ENCODE assay signal across 8 cellular contexts in the genomic region with DNA sequence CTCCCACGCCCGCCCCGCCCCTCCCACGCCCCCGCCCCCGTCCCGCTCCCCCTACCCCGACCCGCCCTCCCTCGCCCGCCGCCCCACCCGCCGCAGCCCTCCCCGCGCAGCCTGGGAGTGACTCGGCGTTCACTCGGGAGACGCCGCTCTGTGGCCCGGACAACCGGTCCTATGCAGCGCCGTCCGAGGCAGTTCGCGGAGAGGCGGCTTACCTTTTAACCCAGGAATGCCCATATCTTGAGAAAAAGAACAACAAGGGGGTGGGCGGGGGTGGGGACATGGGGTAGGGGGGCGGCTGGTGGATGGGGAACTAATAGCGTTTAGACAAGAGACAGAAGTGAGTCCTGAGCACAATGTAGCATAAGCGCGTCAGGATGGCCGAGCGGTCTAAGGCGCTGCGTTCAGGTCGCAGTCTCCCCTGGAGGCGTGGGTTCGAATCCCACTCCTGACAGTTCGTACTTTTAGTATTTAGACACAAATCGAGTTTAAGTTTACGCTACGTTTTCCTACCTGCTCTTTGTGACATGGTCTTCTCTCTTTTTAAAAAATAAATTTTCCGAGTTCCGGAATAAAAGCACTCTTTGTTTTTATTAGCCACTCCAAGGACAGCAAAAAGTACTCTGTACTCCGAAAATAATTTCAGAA. TPM values are rescaled to one million over a fixed set of nuclear protein-coding genes. Genes with fewer than 3 reads are reported as not detected.
A peak's percentile ranks its signal among the peaks of the same experiment; 100 is the strongest.
DNase-seq lines count a peak whose midpoint lies in the region; ATAC-seq and TF ChIP-seq lines count a peak whose summit lies in the region.

No MANE protein-coding gene starts in this region.

- peaks cover 0 to 7% (median 0%) of the 10 kb centered on the region in 3 donors for H3K36me3 Mint-ChIP-seq in CD8-positive, alpha-beta memory T cell
- H3K36me3 Mint-ChIP-seq in endothelial cell (ENCODE audit: low read depth, unreplicated experiment), result peaks cover 14% of the 10 kb centered on the region

- H3K27me3 Mint-ChIP-seq in CD8-positive, alpha-beta memory T cell, result peaks cover 0 to 7% of the 10 kb centered on the region in 2 donors
- H3K27me3 Mint-ChIP-seq in endothelial cell (ENCODE audit: unreplicated experiment), result peaks cover 16% of the 10 kb centered on the region

- DNase-seq in CD8-positive, alpha-beta memory T cell, result peak; percentile 81 to 92 (median 87)
- DNase-seq in HPDE6-E6E7 (ENCODE audit: extremely low spot score) (peak; percentile 79), NT2/D1 (ENCODE audit: low read depth, low spot score) (peak; percentile 35), endothelial cell (ENCODE audit: low spot score) (peak; percentile 81), midbrain (lab: John Stamatoyannopoulos, UW) (peak; percentile 93)
- DNase-seq in activated CD8-positive, alpha-beta memory T cell treated with anti-CD3 and anti-CD28 coated beads, Interleukin-2, amount 50 U/mL, for 24 hours (ENCODE audit: extremely low read depth), result peak; percentile 66
- DNase-seq in stimulated activated CD8-positive, alpha-beta memory T cell treated with anti-CD3 and anti-CD28 coated beads, Interleukin-2, amount 100 ng/mL, for 1 hour (ENCODE audit: low read depth in 2 of 2), result peak; percentile 74 to 75

- no peak for TF ChIP-seq CTCF in endothelial cell (IDR thresholded peaks at IDR 0.05; ENCODE audit: unreplicated experiment)

- peak overlapping the region; percentile 93 for H3K9ac ChIP-seq in NT2/D1 (ENCODE audit: insufficient read length, low read depth)

- H3K9me3 Mint-ChIP-seq in CD8-positive, alpha-beta memory T cell, result peaks cover 0 to 3% (median 0%) of the 10 kb centered on the region in 5 donors
- H3K9me3 Mint-ChIP-seq in endothelial cell (ENCODE audit: unreplicated experiment), result no peaks in the 10 kb centered on the region

- peak overlapping the region; percentile 84 for H3K27ac ChIP-seq in CD8-positive, alpha-beta memory T cell (ENCODE audit: low read depth, low read length)

- peak; percentile 45 for ATAC-seq in GM19463 (IDR thresholded peaks at IDR 0.05; ENCODE audit: unreplicated experiment)

- peaks cover 7% of the 10 kb centered on the region for H3K4me1 ChIP-seq in CD8-positive, alpha-beta memory T cell (ENCODE audit: insufficient read depth, low read length)
- no peaks in the 10 kb centered on the region for H3K4me1 ChIP-seq in NT2/D1 (ENCODE audit: insufficient read depth, insufficient read length)

- peak overlapping the region; percentile 76 to 97 (median 88) for H3K4me3 Mint-ChIP-seq in CD8-positive, alpha-beta memory T cell
- H3K4me3 Mint-ChIP-seq in endothelial cell (ENCODE audit: unreplicated experiment), result peak overlapping the region; percentile 87

- H3K4me3 ChIP-seq in CD8-positive, alpha-beta memory T cell (ENCODE audit: low read length), result peak overlapping the region; percentile 57
- peak overlapping the region; percentile 76 for H3K4me3 ChIP-seq in NT2/D1 (ENCODE audit: insufficient read length, low read depth)

- CTCF ChIA-PET in CD8-positive, alpha-beta memory T cell (lab: Charles Lee), result interaction anchor here (1.4 to 3.5 kb wide), 3 partner anchors 13 to 49 kb away, joined by 3 to 25 read pairs (median 10); a partner anchor contains a TSS

- peaks cover 31 to 44% (median 33%) of the 10 kb centered on the region in 3 donors for H3K4me1 Mint-ChIP-seq in CD8-positive, alpha-beta memory T cell
- peaks cover 24% of the 10 kb centered on the region for H3K4me1 Mint-ChIP-seq in endothelial cell (ENCODE audit: unreplicated experiment)

- no peaks in the 10 kb centered on the region for H3K9me3 ChIP-seq in CD8-positive, alpha-beta memory T cell (ENCODE audit: low read length)
- H3K9me3 ChIP-seq in NT2/D1 (ENCODE audit: insufficient read depth, low read length), result no peaks in the 10 kb centered on the region

- no peaks in the 10 kb centered on the region for H3K36me3 ChIP-seq in CD8-positive, alpha-beta memory T cell (ENCODE audit: insufficient read depth, low read length)
- H3K36me3 ChIP-seq in NT2/D1 (ENCODE audit: insufficient read depth, insufficient read length, low read length), result no peaks in the 10 kb centered on the region

- peak overlapping the region; percentile 81 to 97 (median 94) for H3K27ac Mint-ChIP-seq in CD8-positive, alpha-beta memory T cell
- peak overlapping the region; percentile 92 for H3K27ac Mint-ChIP-seq in endothelial cell (ENCODE audit: unreplicated experiment)

- POLR2A ChIA-PET in CD8-positive, alpha-beta memory T cell (lab: Charles Lee), result interaction anchor here (0.6 to 3.5 kb wide), 5 partner anchors 12 to 214 kb away, joined by 3 to 43 read pairs (median 6); a partner anchor contains a TSS

- no peaks in the 10 kb centered on the region for H3K27me3 ChIP-seq in CD8-positive, alpha-beta memory T cell (ENCODE audit: insufficient read depth, low read length, poor library complexity, severe bottlenecking)
- H3K27me3 ChIP-seq in NT2/D1 (ENCODE audit: insufficient read depth, insufficient read length), result no peaks in the 10 kb centered on the region

RNA-seq across cellular contexts. Expression of a gene that starts 17.2 kb away (rescaled TPM):
- 10 to 100 TPM; 90.0 to 91.4 TPM for total RNA-seq in CD8-positive, alpha-beta memory T cell
- 166 TPM for polyA plus RNA-seq in CD8-positive, alpha-beta memory T cell
- 27.2 TPM for total RNA-seq in endothelial cell (ENCODE audit: unreplicated experiment)

RNA-seq across cellular contexts. Expression of a gene that starts 20.9 kb away (rescaled TPM):
- under 1 TPM in 1 of 2 experiments, not detected in 1; 0.09 TPM for total RNA-seq in CD8-positive, alpha-beta memory T cell
- polyA plus RNA-seq in CD8-positive, alpha-beta memory T cell, result not detected
- total RNA-seq in endothelial cell (ENCODE audit: unreplicated experiment), result 1.4 TPM

Comparison
In these comparisons a context has a peak if more than half of its experiments do, and no peak if none do; other contexts are left out.
1. Peak in every context shown above with its lines: DNase-seq, ATAC-seq, H3K4me3 ChIP-seq and H3K27ac ChIP-seq.
2. DNase-seq: peak in every context shown above with its lines; median percentile 93 in midbrain; 87 in CD8-positive, alpha-beta memory T cell; 81 in endothelial cell; 79 in HPDE6-E6E7; 74 in stimulated activated CD8-positive, alpha-beta memory T cell treated with anti-CD3 and anti-CD28 coated beads, Interleukin-2, amount 100 ng/mL, for 1 hour; 66 in activated CD8-positive, alpha-beta memory T cell treated with anti-CD3 and anti-CD28 coated beads, Interleukin-2, amount 50 U/mL, for 24 hours; 35 in NT2/D1.